ENCODE assay signal across 19 cellular contexts in genomic region chr12:116414891-116415290, GRCh38.
DNase-seq lines count a peak whose midpoint lies in the region; ATAC-seq, FAIRE-seq and TF ChIP-seq lines count a peak whose summit lies in the region.
"Had no signal": no experiment of that assay in that cellular context is flagged by ENCODE, and none has a peak within 500 bp of the region (broad histone marks: within the 10 kb centered on the region; RNA-seq: fewer than 3 reads in every experiment).

No MANE protein-coding gene starts in this region.

- H3K4me1 ChIP-seq in IMR-90 (ENCODE audit: control insufficient read depth, insufficient read depth, low read length): peaks cover 5% of the 10 kb centered on the region
- no peaks in the 10 kb centered on the region; the same call in 1 of the 2 replicates for H3K4me1 ChIP-seq in GM12878 (ENCODE audit: control insufficient read depth, insufficient read depth, low read length)
- H3K4me1 ChIP-seq in mesenchymal stem cell (ENCODE audit: control insufficient read depth, insufficient read depth, low read depth, low read length): peaks cover 8% of the 10 kb centered on the region
- H3K4me1 ChIP-seq in neuronal stem cell (ENCODE audit: control insufficient read depth in 2 of 2, insufficient read depth in 1 of 2, low read depth in 1 of 2, low read length in 2 of 2): peaks cover 6 to 16% of the 10 kb centered on the region in 2 donors
- peaks cover 0 to 17% (median 8%) of the 10 kb centered on the region in 4 donors for H3K4me1 ChIP-seq in stomach
- H3K4me1 ChIP-seq: BE2C had no signal

- TF ChIP-seq RAD21 in IMR-90 (IDR thresholded peaks at IDR 0.05; ENCODE audit: low read length) (no peak), GM12878 (IDR thresholded peaks at IDR 0.05; ENCODE audit: insufficient read depth, low read depth, low read length) (no peak)

- H2BK5ac ChIP-seq in IMR-90 (ENCODE audit: low read depth, low read length, poor library complexity, severe bottlenecking) (no peak overlapping the region), mesenchymal stem cell (ENCODE audit: low read depth, low read length, poor library complexity, severe bottlenecking) (no peak overlapping the region), neuronal stem cell (ENCODE audit: low read length) (no peak overlapping the region)

- H3K4me2 ChIP-seq in IMR-90 (ENCODE audit: low read depth, low read length): no peak overlapping the region
- H3K4me2 ChIP-seq in GM12878 (ENCODE audit: control insufficient read depth, insufficient read depth): no peak overlapping the region
- H3K4me2 ChIP-seq in mesenchymal stem cell (ENCODE audit: low read length, poor library complexity, severe bottlenecking): no peak overlapping the region
- no peak overlapping the region for H3K4me2 ChIP-seq in neuronal stem cell (ENCODE audit: insufficient read depth, low read length, poor library complexity, severe bottlenecking)

- in situ Hi-C loops in IMR-90 (cut with MboI; ENCODE audit: low sequenced_read_pairs) (no loop called here), GM12878 (cut with MboI) (no loop called here)

- no peak overlapping the region for H2AFZ ChIP-seq in IMR-90 (replicated peaks; ENCODE audit: low read length, poor library complexity)
- H2AFZ ChIP-seq in GM12878 (ENCODE audit: control insufficient read depth, low read depth, low read length): no peak overlapping the region
- H2AFZ ChIP-seq in mesenchymal stem cell (ENCODE audit: low read depth, low read length): no peak overlapping the region
- no peak overlapping the region for H2AFZ ChIP-seq in neuronal stem cell (ENCODE audit: low read length)

- H2BK20ac ChIP-seq in IMR-90 (ENCODE audit: low read depth, low read length): no peak overlapping the region

- 82% methylated on average over 12 of the region's 12 CpGs; no CpG with 5 or more reads in 1 of the 2 experiments for WGBS in IMR-90 (ENCODE audit: extremely low coverage in 2 of 2, insufficient read length in 1 of 2), 2 experiments
- 65% methylated on average over 12 of the region's 12 CpGs for WGBS in GM12878 (ENCODE audit: insufficient coverage, insufficient replicate concordance, low lambda C conversion rate, missing lambda C conversion rate)
- WGBS in mesenchymal stem cell: 88% methylated on average over 12 of the region's 12 CpGs
- WGBS in neuronal stem cell (ENCODE audit: extremely low coverage in 2 of 2, insufficient read length in 2 of 2, insufficient replicate concordance in 1 of 2), 2 donors: no CpG with 5 or more reads among the region's 12 CpGs
- 84 to 87% (median 86%) methylated on average over 12 of the region's 12 CpGs for WGBS in stomach, 5 donors

- H3K56ac ChIP-seq in IMR-90 (ENCODE audit: extremely low read depth, insufficient read depth, low read length): no peak overlapping the region

- POLR2A ChIA-PET in IMR-90 (lab: Charles Lee; ENCODE audit: unreplicated experiment) (no interaction called here), GM12878 (lab: Charles Lee) (no interaction called here)
- POLR2A ChIA-PET in activated CD8-positive, alpha-beta T cell treated with anti-CD3 and anti-CD28 coated beads, Interleukin-2, amount 10 ng/mL, durations not matched to agents 7 days and 5 days (lab: Charles Lee): no interaction called here

- ATAC-seq in IMR-90 (ENCODE audit: low read depth) (no peak), GM12878 (no peak)
- ATAC-seq in activated CD8-positive, alpha-beta T cell treated with anti-CD3 and anti-CD28 coated beads, Interleukin-2, amount 10 ng/mL, durations not matched to agents 7 days and 5 days: no peak

- no peak overlapping the region for H3K4ac ChIP-seq in IMR-90 (ENCODE audit: low read depth, low read length)
- no peak overlapping the region for H3K4ac ChIP-seq in mesenchymal stem cell (ENCODE audit: low read depth in 1 of 2, low read length in 2 of 2)
- peak overlapping the region; percentile 10 for H3K4ac ChIP-seq in neuronal stem cell (ENCODE audit: low read length)

- H4K20me1 ChIP-seq in IMR-90 (ENCODE audit: insufficient read depth, low read length) (no peaks in the 10 kb centered on the region), GM12878 (ENCODE audit: control insufficient read depth, insufficient read depth) (no peaks in the 10 kb centered on the region)

- H3K4me3 Mint-ChIP-seq in activated CD8-positive, alpha-beta T cell treated with anti-CD3 and anti-CD28 coated beads, Interleukin-2, amount 10 ng/mL, durations not matched to agents 7 days and 5 days: no peak overlapping the region
- H3K4me3 Mint-ChIP-seq: CD4-positive, CD25-positive, alpha-beta regulatory T cell; CD8-positive, alpha-beta memory T cell; H9 had no signal

- H3K23ac ChIP-seq in IMR-90 (ENCODE audit: low read depth, low read length) (no peak overlapping the region), mesenchymal stem cell (ENCODE audit: low read length in 2 of 2) (no peak overlapping the region), neuronal stem cell (ENCODE audit: low read depth, low read length, poor library complexity) (peak overlapping the region; percentile 1)

- no peak for TF ChIP-seq EP300 in GM12878 (IDR thresholded peaks at IDR 0.05; ENCODE audit: borderline replicate concordance in 1 of 2, control insufficient read depth in 1 of 2, low read depth in 2 of 2, low read length in 2 of 2)
- TF ChIP-seq EP300 in stomach (IDR thresholded peaks at IDR 0.05): no peak

- no peaks in the 10 kb centered on the region for H3K9me3 ChIP-seq in IMR-90 (ENCODE audit: control insufficient read depth, insufficient read depth, low read length)
- H3K9me3 ChIP-seq in GM12878 (replicated peaks; ENCODE audit: control insufficient read depth, insufficient read depth, low read length): no peaks in the 10 kb centered on the region; the same call in 2 of the 3 replicates
- no peaks in the 10 kb centered on the region for H3K9me3 ChIP-seq in mesenchymal stem cell (ENCODE audit: control insufficient read depth, low read length)
- peaks cover 0 to 5% of the 10 kb centered on the region in 2 donors for H3K9me3 ChIP-seq in neuronal stem cell (replicated peaks in 1 of 2; ENCODE audit: control insufficient read depth in 2 of 2, insufficient read depth in 1 of 2, low read depth in 1 of 2, low read length in 2 of 2)
- H3K9me3 ChIP-seq in stomach: no peaks in the 10 kb centered on the region
- H3K9me3 ChIP-seq: BE2C had no signal

- H3K9ac ChIP-seq in IMR-90 (ENCODE audit: low read depth, low read length) (no peak overlapping the region), GM12878 (ENCODE audit: control insufficient read depth, insufficient read depth, low read length) (no peak overlapping the region), mesenchymal stem cell (ENCODE audit: low read length) (no peak overlapping the region), neuronal stem cell (ENCODE audit: low read depth, low read length, poor library complexity) (no peak overlapping the region)

- H3K27ac Mint-ChIP-seq in activated CD8-positive, alpha-beta T cell treated with anti-CD3 and anti-CD28 coated beads, Interleukin-2, amount 10 ng/mL, durations not matched to agents 7 days and 5 days: no peak overlapping the region
- H3K27ac Mint-ChIP-seq: CD4-positive, CD25-positive, alpha-beta regulatory T cell; CD8-positive, alpha-beta memory T cell; H9 had no signal

- no peak overlapping the region for H4K8ac ChIP-seq in IMR-90 (ENCODE audit: low read depth in 2 of 2, low read length in 2 of 2)
- H4K8ac ChIP-seq in mesenchymal stem cell (ENCODE audit: low read length): no peak overlapping the region
- H4K8ac ChIP-seq in neuronal stem cell (ENCODE audit: low read depth, low read length): peak overlapping the region; percentile 83

- H3K79me1 ChIP-seq in IMR-90 (ENCODE audit: low read depth in 1 of 2, low read length in 2 of 2): no peaks in the 10 kb centered on the region
- no peaks in the 10 kb centered on the region for H3K79me1 ChIP-seq in mesenchymal stem cell (replicated peaks; ENCODE audit: low read length, poor library complexity, severe bottlenecking)
- peaks cover 4% of the 10 kb centered on the region for H3K79me1 ChIP-seq in neuronal stem cell (ENCODE audit: low read depth, low read length)

- CTCF ChIA-PET in IMR-90 (lab: Yijun Ruan, JAX): no interaction called here
- CTCF ChIA-PET in GM12878 (lab: Yijun Ruan, JAX): no interaction called here
- CTCF ChIA-PET in activated CD8-positive, alpha-beta T cell treated with anti-CD3 and anti-CD28 coated beads, Interleukin-2, amount 10 ng/mL, durations not matched to agents 7 days and 5 days (lab: Charles Lee): no interaction called here

- TF ChIP-seq POLR2A in IMR-90 (IDR thresholded peaks at IDR 0.05; ENCODE audit: low read depth, low read length): no peak
- no peak for TF ChIP-seq POLR2A in GM12878 (IDR thresholded peaks at IDR 0.05; ENCODE audit: low read depth, low read length)
- TF ChIP-seq POLR2A in stomach (IDR thresholded peaks at IDR 0.05): no peak

- no TSS peak for BruUV-seq in IMR-90 (replicated peaks; lab: Mats Ljungman, UMichigan)
- no TSS peak for BruUV-seq in GM12878 (replicated peaks; lab: Mats Ljungman, UMichigan)

- H4K5ac ChIP-seq in IMR-90 (ENCODE audit: low read depth, low read length): no peak overlapping the region

- H3K18ac ChIP-seq in IMR-90 (ENCODE audit: low read depth, low read length) (no peak overlapping the region), mesenchymal stem cell (ENCODE audit: low read depth in 1 of 2, low read length in 2 of 2) (peak overlapping the region in 1 of 2 experiments; percentile 46), neuronal stem cell (ENCODE audit: low read length) (peak overlapping the region; percentile 61)

- no peak overlapping the region for H4K91ac ChIP-seq in IMR-90 (ENCODE audit: insufficient read depth, low read depth, low read length)
- H4K91ac ChIP-seq in mesenchymal stem cell (ENCODE audit: low read length): peak overlapping the region; percentile 53
- peak overlapping the region; percentile 87 for H4K91ac ChIP-seq in neuronal stem cell (ENCODE audit: low read depth, low read length, poor library complexity)

- H3K36me3 ChIP-seq in IMR-90 (ENCODE audit: control insufficient read depth, insufficient read depth, low read length): no peaks in the 10 kb centered on the region
- H3K36me3 ChIP-seq in GM12878 (ENCODE audit: control insufficient read depth in 2 of 2, insufficient read depth in 2 of 2, low read length in 1 of 2): no peaks in the 10 kb centered on the region
- H3K36me3 ChIP-seq in mesenchymal stem cell (ENCODE audit: control insufficient read depth in 1 of 2, insufficient read depth in 2 of 2, low read depth in 1 of 2, low read length in 2 of 2): no peaks in the 10 kb centered on the region
- peaks cover 0 to 4% of the 10 kb centered on the region in 2 donors for H3K36me3 ChIP-seq in neuronal stem cell (replicated peaks in 1 of 2; ENCODE audit: control insufficient read depth in 2 of 2, insufficient read depth in 2 of 2, low read length in 2 of 2)
- H3K36me3 ChIP-seq in stomach: no peaks in the 10 kb centered on the region
- H3K36me3 ChIP-seq: BE2C had no signal

- H3K4me1 Mint-ChIP-seq in activated CD8-positive, alpha-beta T cell treated with anti-CD3 and anti-CD28 coated beads, Interleukin-2, amount 10 ng/mL, durations not matched to agents 7 days and 5 days (ENCODE audit: low read depth): peaks cover 5% of the 10 kb centered on the region

- no peak for TF ChIP-seq CTCF in IMR-90 (conservative IDR thresholded peaks at IDR 0.05; ENCODE audit: low read depth, low read length)
- no peak for TF ChIP-seq CTCF in GM12878 (IDR thresholded peaks at IDR 0.05 in 2 of 3, conservative IDR thresholded peaks at IDR 0.05 in 1 of 3; ENCODE audit: control insufficient read depth in 2 of 3, extremely low read depth in 1 of 3, insufficient read depth in 1 of 3, low read depth in 3 of 3, low read length in 3 of 3)
- no peak for TF ChIP-seq CTCF in stomach (IDR thresholded peaks at IDR 0.05)

- no peaks in the 10 kb centered on the region for H3K79me2 ChIP-seq in GM12878 (ENCODE audit: control insufficient read depth, insufficient read depth, low read length)

- no peak overlapping the region for H2BK15ac ChIP-seq in IMR-90 (ENCODE audit: low read depth, low read length)
- H2BK15ac ChIP-seq in mesenchymal stem cell (ENCODE audit: low read depth, poor library complexity, severe bottlenecking): no peak overlapping the region
- peak overlapping the region; percentile 2 for H2BK15ac ChIP-seq in neuronal stem cell (ENCODE audit: low read length)

- H3K4me3 ChIP-seq in IMR-90 (ENCODE audit: insufficient read depth, low read depth, low read length) (no peak overlapping the region), GM12878 (no peak overlapping the region), mesenchymal stem cell (ENCODE audit: insufficient read depth in 1 of 2, low read depth in 1 of 2, low read length in 2 of 2) (no peak overlapping the region), neuronal stem cell (ENCODE audit: low read length in 2 of 2) (no peak overlapping the region), stomach (no peak overlapping the region)

- H3K27me3 ChIP-seq in IMR-90 (ENCODE audit: control insufficient read depth, insufficient read depth, low read length) (no peaks in the 10 kb centered on the region), GM12878 (replicated peaks in 1 of 2; ENCODE audit: control insufficient read depth in 2 of 2, insufficient read depth in 2 of 2, low read length in 1 of 2) (no peaks in the 10 kb centered on the region), mesenchymal stem cell (ENCODE audit: control insufficient read depth in 1 of 2, insufficient read depth in 1 of 2, low read length in 2 of 2) (no peaks in the 10 kb centered on the region), neuronal stem cell (ENCODE audit: control insufficient read depth in 3 of 3, insufficient read depth in 3 of 3, low read depth in 1 of 3, low read length in 3 of 3) (no peaks in the 10 kb centered on the region), stomach (no peaks in the 10 kb centered on the region)
- H3K27me3 ChIP-seq: BE2C had no signal

- no peaks in the 10 kb centered on the region for H3K9me3 Mint-ChIP-seq in activated CD8-positive, alpha-beta T cell treated with anti-CD3 and anti-CD28 coated beads, Interleukin-2, amount 10 ng/mL, durations not matched to agents 7 days and 5 days (ENCODE audit: insufficient read depth)
- H3K9me3 Mint-ChIP-seq: CD8-positive, alpha-beta memory T cell; H9 had no signal

- H2BK120ac ChIP-seq in IMR-90 (ENCODE audit: low read depth, low read length) (no peak overlapping the region), mesenchymal stem cell (ENCODE audit: low read depth, low read length) (no peak overlapping the region), neuronal stem cell (ENCODE audit: low read depth, low read length) (no peak overlapping the region)

- H3K27ac ChIP-seq in IMR-90 (ENCODE audit: insufficient read depth, low read length) (no peak overlapping the region), GM12878 (ENCODE audit: control insufficient read depth, insufficient read depth) (no peak overlapping the region), mesenchymal stem cell (ENCODE audit: low read length, poor library complexity, severe bottlenecking) (no peak overlapping the region), neuronal stem cell (replicated peaks; ENCODE audit: low read length) (peak overlapping the region; percentile 40), stomach (no peak overlapping the region)

- no peak overlapping the region; the same call in 1 of the 2 replicates for H3K14ac ChIP-seq in IMR-90 (replicated peaks; ENCODE audit: low read depth, low read length)
- peak overlapping the region in 1 of 2 experiments; percentile 64 for H3K14ac ChIP-seq in mesenchymal stem cell (ENCODE audit: low read length in 2 of 2)
- H3K14ac ChIP-seq in neuronal stem cell (ENCODE audit: low read length): peak overlapping the region; percentile 87

- DNase-seq in IMR-90: no peak
- no peak for DNase-seq in GM12878 (ENCODE audit: low read depth, low spot score)
- no peak for DNase-seq in mesenchymal stem cell
- DNase-seq in neuronal stem cell (ENCODE audit: low spot score): no peak
- no peak for DNase-seq in activated CD8-positive, alpha-beta T cell treated with anti-CD3 and anti-CD28 coated beads, Interleukin-2, amount 10 ng/mL, durations not matched to agents 7 days and 5 days
- DNase-seq in stomach: no peak
- DNase-seq in inferior parietal cortex (ENCODE audit: extremely low spot score): no peak
- DNase-seq in DMS79 (lab: John Stamatoyannopoulos, UW): no peak
- DNase-seq: BE2C; C1 segment of cervical spinal cord; CD4-positive, CD25-positive, alpha-beta regulatory T cell; CD8-positive, alpha-beta memory T cell; COR-L47; DMS 273 treated with DMSO at 0.1 percent for 48 hours; DMS53; GOT3; H9; KBM-7 had no signal

- intact Hi-C loops in IMR-90 (cut with micrococcal nuclease): no loop called here
- intact Hi-C loops in GM12878 (cut with micrococcal nuclease; ENCODE audit: unreplicated experiment): no loop called here
- intact Hi-C loops in stomach (cut with DNase I; ENCODE audit: low total_unique reads): no loop called here

- H3K36me3 Mint-ChIP-seq in activated CD8-positive, alpha-beta T cell treated with anti-CD3 and anti-CD28 coated beads, Interleukin-2, amount 10 ng/mL, durations not matched to agents 7 days and 5 days (ENCODE audit: low read depth): no peaks in the 10 kb centered on the region
- H3K36me3 Mint-ChIP-seq: CD4-positive, CD25-positive, alpha-beta regulatory T cell; CD8-positive, alpha-beta memory T cell had no signal

- RAD21 ChIA-PET in GM12878 (lab: Charles Lee; ENCODE audit: unreplicated experiment): no interaction called here

- H3K9me1 ChIP-seq in IMR-90 (ENCODE audit: insufficient read depth, low read length): peaks cover 5% of the 10 kb centered on the region; the same call in 1 of the 2 replicates

- peak overlapping the region; percentile 59; the same call in 1 of the 2 replicates for H2AK5ac ChIP-seq in IMR-90 (ENCODE audit: low read depth, low read length)
- no peak overlapping the region for H2AK5ac ChIP-seq in mesenchymal stem cell (ENCODE audit: low read length, severe bottlenecking)
- H2AK5ac ChIP-seq in neuronal stem cell (ENCODE audit: low read depth, low read length): peak overlapping the region; percentile 70

- H2AK9ac ChIP-seq in IMR-90 (replicated peaks; ENCODE audit: low read depth, low read length, poor library complexity): no peak overlapping the region

- H2BK12ac ChIP-seq in mesenchymal stem cell (ENCODE audit: low read length in 2 of 2): peak overlapping the region in 1 of 2 experiments; percentile 68
- H2BK12ac ChIP-seq in neuronal stem cell (ENCODE audit: low read length): peak overlapping the region; percentile 67

- SMC1A ChIA-PET in GM12878 (lab: Charles Lee; ENCODE audit: uncharacterized antibody, unreplicated experiment): no interaction called here

- dilution Hi-C loops in IMR-90 (cut with HindIII; ENCODE audit: low sequenced_read_pairs, unreplicated experiment): no loop called here

- FAIRE-seq in GM12878 (lab: Jason Lieb, UNC): no peak
- FAIRE-seq: G401.6 had no signal

- no peaks in the 10 kb centered on the region for H3K27me3 Mint-ChIP-seq in activated CD8-positive, alpha-beta T cell treated with anti-CD3 and anti-CD28 coated beads, Interleukin-2, amount 10 ng/mL, durations not matched to agents 7 days and 5 days (ENCODE audit: low read depth)
- H3K27me3 Mint-ChIP-seq: CD4-positive, CD25-positive, alpha-beta regulatory T cell had no signal
